Comparison of ENCODE assay signal across 27 cellular contexts in genomic region chr17:55198690-55199370, GRCh38.
DNase-seq lines count a peak whose midpoint lies in the region; ATAC-seq and TF ChIP-seq lines count a peak whose summit lies in the region.
"Had no signal": no experiment of that assay in that cellular context is flagged by ENCODE, and none has a peak within 500 bp of the region (broad histone marks: within the 10 kb centered on the region; RNA-seq: fewer than 3 reads in every experiment).

No MANE protein-coding gene starts in this region.

- in situ Hi-C loops in G401 (cut with HindIII; ENCODE audit: low sequenced_read_pairs) (no loop called here), GM13976 (cut with MboI; ENCODE audit: low sequenced_read_pairs, unreplicated experiment) (no loop called here)

- DNase-seq in G401 (ENCODE audit: low spot score) (peak; percentile 79), NCI-H446 treated with DMSO at 0.1 percent for 48 hours (lab: John Stamatoyannopoulos, UW) (peak; percentile 94), cerebellar cortex (ENCODE audit: low spot score) (peak; percentile 73), retina (peak; percentile 70), middle frontal gyrus (ENCODE audit: extremely low spot score, low spot score) (no peak), GM13976 (ENCODE audit: low spot score) (no peak), HCEC 1CT (no peak)
- DNase-seq: ACHN; activated CD4-positive, alpha-beta T cell treated with anti-CD3 and anti-CD28 coated beads, Interleukin-2, amount 10 ng/mL, durations not matched to agents 7 days and 5 days; BE2C; CD8-positive, alpha-beta memory T cell; colonic mucosa; DMS153; effector CD4-positive, alpha-beta T cell; glutamatergic neuron; IMR-90; left lung; mesenchymal stem cell; NCI-H187; NCI-H69; Peyer's patch; SIG-M5; stimulated activated CD4-positive, alpha-beta T cell treated with anti-CD3 and anti-CD28 coated beads, Interleukin-2, amount 100 ng/mL, for 48 hours; stomach; thyroid gland had no signal

- TF ChIP-seq CTCF in GM13976 (IDR thresholded peaks at IDR 0.05; ENCODE audit: borderline replicate concordance, control extremely low read depth, extremely low read depth, insufficient read depth, missing control alignments), result no peak

- no peak for ATAC-seq in GM18517 (IDR thresholded peaks at IDR 0.05; ENCODE audit: unreplicated experiment)
- ATAC-seq: activated naive CD4-positive, alpha-beta T cell treated with anti-CD3 and anti-CD28 coated beads, Interleukin-2, amount 50 U/mL, for 72 hours had no signal

Comparison
In these comparisons a context has a peak if more than half of its experiments do, and no peak if none do; other contexts are left out.
1. DNase-seq: peak in G401 (single experiment), NCI-H446 treated with DMSO at 0.1 percent for 48 hours (single experiment), cerebellar cortex (single experiment) and retina (single experiment); none in middle frontal gyrus (single experiment), GM13976 (single experiment) and HCEC 1CT (single experiment).